In genomic region chr5:79236970-79237734, GRCh38 we compare ENCODE assay signal across 8 cellular contexts. TPM values are rescaled to one million over a fixed set of nuclear protein-coding genes. Genes with fewer than 3 reads are reported as not detected.
DNase-seq lines count a peak whose midpoint lies in the region; ATAC-seq and TF ChIP-seq lines count a peak whose summit lies in the region.

No MANE protein-coding gene starts in this region.

- no peaks in the 10 kb centered on the region for H4K20me1 ChIP-seq in H9 (ENCODE audit: control insufficient read depth, insufficient read depth, insufficient read length)

- H3K79me2 ChIP-seq in H9 (ENCODE audit: insufficient read depth, low read length), result peaks cover 2% of the 10 kb centered on the region; the same call in 1 of the 2 replicates

- H3K4ac ChIP-seq in H9 (ENCODE audit: low read depth, low read length), result no peak overlapping the region

- no peak overlapping the region for H2BK120ac ChIP-seq in H9 (ENCODE audit: low read depth, low read length, poor library complexity, severe bottlenecking)

- H2BK5ac ChIP-seq in H9 (ENCODE audit: insufficient read length, low read length), result no peak overlapping the region

- peaks cover 8% of the 10 kb centered on the region; the same call in 1 of the 2 replicates for H3K27me3 Mint-ChIP-seq in H9 (ENCODE audit: low read depth)

- H3K14ac ChIP-seq in H9 (ENCODE audit: insufficient read depth, low read length), result peak overlapping the region; percentile 96; the same call in 1 of the 2 replicates

- no CpG with 5 or more reads among the region's 61 CpGs for WGBS in H9 (ENCODE audit: extremely low coverage, insufficient read length, low lambda C conversion rate)

- H3K36me3 Mint-ChIP-seq in H9 (ENCODE audit: insufficient read depth in 1 of 3, low read depth in 3 of 3), result peaks cover 0 to 5% (median 2%) of the 10 kb centered on the region in 3 experiments; a peak in 3 of 7 replicates

- no peak overlapping the region for H4K5ac ChIP-seq in H9 (ENCODE audit: insufficient read length, low read depth, low read length)

- H3K27ac ChIP-seq in H9 (ENCODE audit: insufficient read length, low read depth, low read length) (no peak overlapping the region), lower lobe of right lung (peak overlapping the region; percentile 89)

- H3K23me2 ChIP-seq in H9 (ENCODE audit: insufficient read length, low read depth, low read length, poor library complexity, severe bottlenecking), result peaks cover 22% of the 10 kb centered on the region

- H2BK15ac ChIP-seq in H9 (ENCODE audit: low read depth, low read length), result no peak overlapping the region

- peaks cover 18 to 20% of the 10 kb centered on the region in 2 experiments for H3K4me1 Mint-ChIP-seq in H9

- H4K91ac ChIP-seq in H9 (ENCODE audit: insufficient read length, low read depth, low read length), result no peak overlapping the region

- no peaks in the 10 kb centered on the region for H3K36me3 ChIP-seq in lower lobe of right lung

- H3K4me1 ChIP-seq in H9 (ENCODE audit: insufficient read depth, low read length), result no peaks in the 10 kb centered on the region
- peaks cover 48% of the 10 kb centered on the region for H3K4me1 ChIP-seq in lower lobe of right lung

- H3K23ac ChIP-seq in H9 (ENCODE audit: insufficient read length, low read depth, low read length), result no peak overlapping the region

- DNase-seq in EL (peak; percentile 68), H9 (peak; percentile 59), NCI-H1092 (lab: John Stamatoyannopoulos, UW) (peak; percentile 10), dermis blood vessel endothelial cell (peak; percentile 52), lower lobe of right lung (peak; percentile 56), NCI-H1694 (lab: John Stamatoyannopoulos, UW) (no peak)
- DNase-seq in activated CD4-positive, alpha-beta T cell treated with anti-CD3 and anti-CD28 coated beads for 4 hours, result peak; percentile 10 to 25
- DNase-seq in stimulated activated CD8-positive, alpha-beta memory T cell treated with anti-CD3 and anti-CD28 coated beads, Interleukin-12 subunit alpha, Interleukin-12 subunit beta, amount 100 ng/mL, for 4 hours (ENCODE audit: low read depth), result peak; percentile 13

- peak overlapping the region; percentile 81 for H3K4me2 ChIP-seq in H9 (ENCODE audit: insufficient read depth, insufficient read length, low read length)

- H3K18ac ChIP-seq in H9 (ENCODE audit: insufficient read length, low read depth, low read length), result peak overlapping the region; percentile 52

- ATAC-seq in lower lobe of right lung, result peak; percentile 48 to 51

- intact Hi-C loops in lower lobe of right lung (cut with DNase I), result no loop called here

- H3K79me1 ChIP-seq in H9 (ENCODE audit: insufficient read depth, low read depth, low read length, poor library complexity, severe bottlenecking), result no peaks in the 10 kb centered on the region

- peak overlapping the region; percentile 98 for H3K4me3 ChIP-seq in lower lobe of right lung

- peak overlapping the region; percentile 92 to 94 for H3K4me3 Mint-ChIP-seq in H9

- TF ChIP-seq CTCF in H9 (conservative IDR thresholded peaks at IDR 0.05), result no peak
- TF ChIP-seq CTCF in lower lobe of right lung (IDR thresholded peaks at IDR 0.05), result no peak

- H3K27me3 ChIP-seq in H9 (ENCODE audit: insufficient read depth, low read length), result no peaks in the 10 kb centered on the region
- no peaks in the 10 kb centered on the region for H3K27me3 ChIP-seq in lower lobe of right lung (ENCODE audit: low read depth)

- no peak overlapping the region for H3T11ph ChIP-seq in H9 (ENCODE audit: low read length)

- H3K27ac Mint-ChIP-seq in H9, result peak overlapping the region in 2 of 3 experiments; percentile 73 to 90; a peak in 4 of 7 replicates

- no peak overlapping the region for H2BK12ac ChIP-seq in H9 (ENCODE audit: insufficient read length, low read depth, low read length)

- no peaks in the 10 kb centered on the region; a peak in 1 of 5 replicates for H3K9me3 Mint-ChIP-seq in H9

- no peak overlapping the region for H2AK5ac ChIP-seq in H9 (ENCODE audit: insufficient read length, low read length)

- H2BK20ac ChIP-seq in H9 (ENCODE audit: low read depth, low read length, poor library complexity, severe bottlenecking), result no peak overlapping the region

- H3K9ac ChIP-seq in H9 (ENCODE audit: extremely low read depth, insufficient read length, low read length), result peak overlapping the region; percentile 71

- H3K56ac ChIP-seq in H9 (ENCODE audit: insufficient read length, low read depth, low read length), result no peak overlapping the region

- H4K8ac ChIP-seq in H9 (replicated peaks; ENCODE audit: insufficient read length, low read depth, low read length), result no peak overlapping the region

- H3K9me3 ChIP-seq in H9 (ENCODE audit: control insufficient read depth, low read depth, low read length) (no peaks in the 10 kb centered on the region), lower lobe of right lung (no peaks in the 10 kb centered on the region)

- H2AFZ ChIP-seq in H9 (ENCODE audit: low read length), result no peak overlapping the region

RNA-seq across cellular contexts. Expression of gene JMY, which starts 1.2 kb away (rescaled TPM):
- total RNA-seq in H9 (2021) (14.2 and 15.2 TPM in 2 replicates), dermis blood vessel endothelial cell (12.5 and 13.8 TPM in 2 replicates), lower lobe of right lung (10.6 TPM)
